Comparison of ENCODE assay signal across 1 cellular context in genomic region chr11:61534025-61534900, GRCh38.
TF ChIP-seq lines count a peak whose summit lies in the region.

No MANE protein-coding gene starts in this region.

TF ChIP-seq in WTC11, 78 proteins besides CTCF, POLR2A, EP300 and RAD21 (continued from another document):
- TF ChIP-seq ZNF532 (CRISPR knock-in tag; IDR thresholded peaks at IDR 0.05; ENCODE audit: borderline replicate concordance) (no peak), ZNF219 (CRISPR knock-in tag; IDR thresholded peaks at IDR 0.05; ENCODE audit: borderline replicate concordance) (no peak), GABPB1 (CRISPR knock-in tag; IDR thresholded peaks at IDR 0.05) (no peak), OVOL2 (CRISPR knock-in tag; IDR thresholded peaks at IDR 0.05; ENCODE audit: borderline replicate concordance) (no peak), ATF6 (CRISPR knock-in tag; IDR thresholded peaks at IDR 0.05) (no peak), ZBTB21 (CRISPR knock-in tag; IDR thresholded peaks at IDR 0.05; ENCODE audit: borderline replicate concordance) (no peak), KAT7 (CRISPR knock-in tag; IDR thresholded peaks at IDR 0.05; ENCODE audit: borderline replicate concordance) (no peak), GTF2I (CRISPR knock-in tag; conservative IDR thresholded peaks at IDR 0.05) (no peak), GRHL2 (CRISPR knock-in tag; IDR thresholded peaks at IDR 0.05; ENCODE audit: insufficient replicate concordance, severe bottlenecking) (no peak), HMGXB4 (CRISPR knock-in tag; IDR thresholded peaks at IDR 0.05) (no peak), ZNF416 (CRISPR knock-in tag; IDR thresholded peaks at IDR 0.05) (no peak), SMAD4 (CRISPR knock-in tag; IDR thresholded peaks at IDR 0.05) (no peak), HMGA2 (CRISPR knock-in tag; IDR thresholded peaks at IDR 0.05) (no peak), ZNF317 (CRISPR knock-in tag; IDR thresholded peaks at IDR 0.05; ENCODE audit: borderline replicate concordance, low read depth) (no peak)
TF ChIP-seq in WTC11: peak in this region for 0.
